8 cellular contexts compared by ENCODE assay signal in the genomic region with DNA sequence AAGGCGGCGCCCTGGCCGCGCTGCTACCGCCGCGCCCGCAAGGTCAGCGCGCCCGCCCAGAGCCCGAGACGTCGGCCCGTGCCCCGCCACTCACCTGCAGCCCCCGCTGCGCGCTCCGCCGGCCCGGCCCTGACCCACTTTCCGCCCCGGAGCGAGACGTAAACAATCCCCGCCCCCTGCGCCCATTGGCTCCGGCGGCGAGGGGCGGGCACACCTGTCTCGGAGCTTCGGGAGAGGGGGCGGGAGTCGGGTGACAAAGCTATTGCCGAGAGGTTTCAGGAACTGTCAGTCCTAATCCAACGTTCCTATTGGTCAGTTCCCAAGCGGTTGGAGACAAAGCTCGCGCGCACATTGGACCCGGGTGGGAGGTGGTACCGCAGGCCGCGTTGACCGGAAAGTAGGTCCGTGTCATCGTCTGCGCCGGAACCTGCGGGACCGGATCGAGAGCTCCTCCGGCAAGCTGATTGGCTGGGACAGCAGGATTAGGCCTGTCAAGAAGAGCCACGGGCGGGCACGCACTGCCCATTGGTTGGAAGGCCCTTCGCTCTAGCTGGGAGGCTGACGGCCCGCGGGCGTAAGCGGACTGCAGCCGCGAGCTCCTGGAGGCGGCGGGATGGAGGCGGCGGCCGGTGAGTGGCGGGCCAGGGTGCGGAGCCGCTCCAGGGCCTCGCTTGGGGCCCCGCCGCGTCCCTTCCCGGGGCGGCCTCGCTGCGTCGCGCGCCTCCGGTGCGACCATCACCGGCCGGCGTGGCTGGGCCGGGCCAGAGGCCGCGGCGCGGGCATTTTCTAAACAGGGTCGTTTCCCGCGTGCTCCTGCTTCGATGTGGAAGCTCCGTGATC. TPM values are rescaled to one million over a fixed set of nuclear protein-coding genes. Genes with fewer than 3 reads are reported as not detected.
DNase-seq lines count a peak whose midpoint lies in the region; ATAC-seq and TF ChIP-seq lines count a peak whose summit lies in the region.

A gene with protein sequence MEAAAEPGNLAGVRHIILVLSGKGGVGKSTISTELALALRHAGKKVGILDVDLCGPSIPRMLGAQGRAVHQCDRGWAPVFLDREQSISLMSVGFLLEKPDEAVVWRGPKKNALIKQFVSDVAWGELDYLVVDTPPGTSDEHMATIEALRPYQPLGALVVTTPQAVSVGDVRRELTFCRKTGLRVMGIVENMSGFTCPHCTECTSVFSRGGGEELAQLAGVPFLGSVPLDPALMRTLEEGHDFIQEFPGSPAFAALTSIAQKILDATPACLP (plus strand): TSS at position 553 of the 840 bp plus-strand sequence. CDS start 61 bp downstream, at position 614.
A gene (minus strand): TSS at position 164 of the 840 bp plus-strand sequence. CDS start 1,088 bp downstream, outside the sequence.

- H3K27me3 ChIP-seq in smooth muscle cell (ENCODE audit: low read depth), result no peaks in the 10 kb centered on the region

- peak; percentile 76 for TF ChIP-seq POLR2A in GM18951 (IDR thresholded peaks at IDR 0.05; ENCODE audit: extremely low read depth, insufficient read depth, insufficient read length)

- H3K27ac ChIP-seq in caudate nucleus (ENCODE audit: low read depth, low read length) (peak within 1 kb of the TSS; percentile 62), smooth muscle cell (ENCODE audit: low read depth) (peak within 1 kb of the TSS; percentile 69)

- TF ChIP-seq CTCF in activated B cell treated with CpG ODN at 0.5 μM for 24 hours (IDR thresholded peaks at IDR 0.05) (no peak), smooth muscle cell (IDR thresholded peaks at IDR 0.05; ENCODE audit: borderline replicate concordance, insufficient read depth, poor library complexity, severe bottlenecking) (peak; percentile 12)

- CTCF ChIA-PET in activated B cell treated with CpG ODN at 0.5 μM for 24 hours (lab: Charles Lee), result interaction anchor here (0.6 to 2.1 kb wide), 6 partner anchors 10 to 419 kb away, joined by 3 to 15 read pairs (median 6); a partner anchor contains a TSS

- 1% methylated on average over 86 of the region's 100 CpGs for WGBS in smooth muscle cell (ENCODE audit: low lambda C conversion rate)

- H3K9ac ChIP-seq in smooth muscle cell (ENCODE audit: low read depth), result peak within 1 kb of the TSS; percentile 75

- H4K20me1 ChIP-seq in smooth muscle cell (ENCODE audit: low read depth), result peaks cover 57% of the 10 kb centered on the region

- H3K4me1 Mint-ChIP-seq in activated B cell treated with CpG ODN at 0.5 μM for 24 hours, result peaks cover 24% of the 10 kb centered on the region

- H3K36me3 Mint-ChIP-seq in activated B cell treated with CpG ODN at 0.5 μM for 24 hours (ENCODE audit: low read depth), result peaks cover 14% of the 10 kb centered on the region

- H3K79me2 ChIP-seq in smooth muscle cell (ENCODE audit: low read depth), result peaks cover 45% of the 10 kb centered on the region

- H3K9me3 Mint-ChIP-seq in activated B cell treated with CpG ODN at 0.5 μM for 24 hours, result no peaks in the 10 kb centered on the region

- peaks cover 7% of the 10 kb centered on the region for H3F3A ChIP-seq in smooth muscle cell (ENCODE audit: low read depth)

- peak; percentile 99 for DNase-seq in AG08395 (ENCODE audit: low spot score)
- DNase-seq in NCI-H345 (lab: John Stamatoyannopoulos, UW), result peak; percentile 100
- peak; percentile 91 for DNase-seq in activated B cell treated with CpG ODN at 0.5 μM for 24 hours
- peak; percentile 80 to 100 (median 100) for DNase-seq in caudate nucleus (lab: John Stamatoyannopoulos, UW)
- peak; percentile 100 for DNase-seq in iPS-NIHi7 (ENCODE audit: extremely low spot score)
- peak; percentile 93 for DNase-seq in smooth muscle cell (lab: John Stamatoyannopoulos, UW; ENCODE audit: unreplicated experiment)

- no peaks in the 10 kb centered on the region for H3K9me3 ChIP-seq in smooth muscle cell (replicated peaks; ENCODE audit: low read depth)

- POLR2A ChIA-PET in activated B cell treated with CpG ODN at 0.5 μM for 24 hours (lab: Charles Lee), result interaction anchor here (0.5 to 3.7 kb wide), 20 partner anchors 9 to 1380 kb away, joined by 3 to 88 read pairs (median 4); a partner anchor contains a TSS

- peak; percentile 81 for ATAC-seq in HG03196 (IDR thresholded peaks at IDR 0.05; ENCODE audit: unreplicated experiment)
- ATAC-seq in activated B cell treated with CpG ODN at 0.5 μM for 24 hours (ENCODE audit: low read depth), result peak; percentile 88

- H3K4me3 ChIP-seq in smooth muscle cell, result peak within 1 kb of the TSS; percentile 92

- peak within 1 kb of the TSS; percentile 15 for H2AFZ ChIP-seq in smooth muscle cell (ENCODE audit: low read depth)

- H3K27ac Mint-ChIP-seq in activated B cell treated with CpG ODN at 0.5 μM for 24 hours, result peak within 1 kb of the TSS; percentile 87

- no peaks in the 10 kb centered on the region for H3K36me3 ChIP-seq in smooth muscle cell (ENCODE audit: low read depth)

- peak within 1 kb of the TSS; percentile 89 for H3K4me3 Mint-ChIP-seq in activated B cell treated with CpG ODN at 0.5 μM for 24 hours

- H3K27me3 Mint-ChIP-seq in activated B cell treated with CpG ODN at 0.5 μM for 24 hours, result no peaks in the 10 kb centered on the region

- peaks cover 4% of the 10 kb centered on the region for H3K4me1 ChIP-seq in smooth muscle cell (ENCODE audit: low read depth)

- intact Hi-C loops in activated B cell treated with CpG ODN at 0.5 μM for 24 hours (cut with micrococcal nuclease), result loop anchor here (1.0 to 5.0 kb wide), 10 partner anchors 9 to 970 kb away; a partner anchor contains a TSS

- in situ Hi-C loops in GM18951 (cut with MboI; ENCODE audit: low sequenced_read_pairs, unreplicated experiment), result no loop called here

- peak within 1 kb of the TSS; percentile 99 for H3K4me2 ChIP-seq in smooth muscle cell

RNA-seq across cellular contexts. Expression of the first gene that starts in this region (rescaled TPM):
- total RNA-seq in activated B cell treated with CpG ODN at 0.5 μM for 24 hours (53.7 and 54.2 TPM in 2 replicates), smooth muscle cell (32.9 and 48.0 TPM in 2 replicates)
- polyA plus RNA-seq in smooth muscle cell, result 80.8 and 86.7 TPM in 2 replicates

RNA-seq across cellular contexts. Expression of the second gene that starts in this region (rescaled TPM):
- total RNA-seq in activated B cell treated with CpG ODN at 0.5 μM for 24 hours, result 36.4 and 40.3 TPM in 2 replicates
- total RNA-seq in smooth muscle cell, result 23.0 and 25.1 TPM in 2 replicates
- polyA plus RNA-seq in smooth muscle cell, result 49.8 and 60.3 TPM in 2 replicates

Comparison
In these comparisons a context has a peak if more than half of its experiments do, and no peak if none do; other contexts are left out.
1. Peak in every context shown above with its lines: DNase-seq, ATAC-seq, H3K4me3 ChIP-seq and H3K27ac ChIP-seq.